8 cellular contexts compared by ENCODE assay signal in genomic region chr4:175891863-175892262, GRCh38.
DNase-seq lines count a peak whose midpoint lies in the region; ATAC-seq, FAIRE-seq and TF ChIP-seq lines count a peak whose summit lies in the region.
"Had no signal": no experiment of that assay in that cellular context is flagged by ENCODE, and none has a peak within 500 bp of the region (broad histone marks: within the 10 kb centered on the region; RNA-seq: fewer than 3 reads in every experiment).

No MANE protein-coding gene starts in this region.

- no peaks in the 10 kb centered on the region for H3K36me3 Mint-ChIP-seq in nephron (ENCODE audit: low read depth)

- no peak overlapping the region for H3K4me2 ChIP-seq in GM12878 (ENCODE audit: control insufficient read depth, insufficient read depth)

- H3K9me3 ChIP-seq in GM12878 (replicated peaks; ENCODE audit: control insufficient read depth, insufficient read depth, low read length): no peaks in the 10 kb centered on the region
- H3K9me3 ChIP-seq: lower lobe of right lung had no signal

- H3K27ac Mint-ChIP-seq in nephron: no peak overlapping the region

- TF ChIP-seq CTCF in GM13977 (IDR thresholded peaks at IDR 0.05; ENCODE audit: extremely low read depth, insufficient read depth, missing control alignments) (peak; percentile 60), GM12878 (IDR thresholded peaks at IDR 0.05 in 2 of 3, conservative IDR thresholded peaks at IDR 0.05 in 1 of 3; ENCODE audit: control insufficient read depth in 2 of 3, extremely low read depth in 1 of 3, insufficient read depth in 1 of 3, low read depth in 3 of 3, low read length in 3 of 3) (peak in 2 of 3 experiments; percentile 24 to 51; a peak in 3 of 6 replicates), nephron (IDR thresholded peaks at IDR 0.05; ENCODE audit: unreplicated experiment in 3 of 3) (peak; percentile 42 to 51 (median 45))

- H3K27ac ChIP-seq in GM12878 (ENCODE audit: control insufficient read depth, insufficient read depth): no peak overlapping the region
- H3K27ac ChIP-seq: lower lobe of right lung had no signal

- DNase-seq in GM13977 (ENCODE audit: low spot score) (peak; percentile 18), Kasumi-1 (lab: John Stamatoyannopoulos, UW) (peak; percentile 57 to 67), GM12878 (ENCODE audit: low read depth, low spot score) (no peak)
- DNase-seq: lower lobe of right lung had no signal

- H3K36me3 ChIP-seq in GM12878 (ENCODE audit: control insufficient read depth in 2 of 2, insufficient read depth in 2 of 2, low read length in 1 of 2): no peaks in the 10 kb centered on the region
- H3K36me3 ChIP-seq: lower lobe of right lung had no signal

- RAD21 ChIA-PET in GM12878 (lab: Charles Lee; ENCODE audit: unreplicated experiment): interaction anchor here (1.2 kb wide), 1 partner anchor 331 kb away, joined by 5 read pairs; no protein-coding TSS in a partner anchor

- peak; percentile 65 for ATAC-seq in GM12878
- no peak for ATAC-seq in GM21381 (IDR thresholded peaks at IDR 0.05; ENCODE audit: unreplicated experiment)
- ATAC-seq in GM18502 (IDR thresholded peaks at IDR 0.05; ENCODE audit: poor library complexity, unreplicated experiment): no peak
- ATAC-seq in HG02852 (IDR thresholded peaks at IDR 0.05; ENCODE audit: unreplicated experiment): no peak

- H3K9me3 Mint-ChIP-seq in nephron: no peaks in the 10 kb centered on the region

- TF ChIP-seq RAD21 in GM12878 (IDR thresholded peaks at IDR 0.05; ENCODE audit: insufficient read depth, low read depth, low read length): peak; percentile 61

- H4K20me1 ChIP-seq in GM12878 (ENCODE audit: control insufficient read depth, insufficient read depth): no peaks in the 10 kb centered on the region

- intact Hi-C loops in GM12878 (cut with micrococcal nuclease; ENCODE audit: unreplicated experiment): loop anchor here (1.0 kb wide), 1 partner anchor 332 kb away; no protein-coding TSS in a partner anchor

- CTCF ChIA-PET in GM12878 (lab: Yijun Ruan, JAX): interaction anchor here (0.6 to 1.6 kb wide), 5 partner anchors 9 to 331 kb away, joined by 3 to 4 read pairs (median 3); no protein-coding TSS in a partner anchor

- BruUV-seq in GM12878 (replicated peaks; lab: Mats Ljungman, UMichigan): no TSS peak

- no peak for TF ChIP-seq EP300 in GM12878 (IDR thresholded peaks at IDR 0.05; ENCODE audit: borderline replicate concordance in 1 of 2, control insufficient read depth in 1 of 2, low read depth in 2 of 2, low read length in 2 of 2)

- in situ Hi-C loops in GM13977 (cut with MboI; ENCODE audit: low pct_unique_long_range_greater_than_20kb, low sequenced_read_pairs, unreplicated experiment): loop anchor here (25.0 kb wide), 1 partner anchor 330 kb away; no protein-coding TSS in a partner anchor
- in situ Hi-C loops in GM12878 (cut with MboI): loop anchor here (25.0 kb wide), 1 partner anchor 330 kb away; no protein-coding TSS in a partner anchor

- SMC1A ChIA-PET in GM12878 (lab: Charles Lee; ENCODE audit: uncharacterized antibody, unreplicated experiment): interaction anchor here (0.7 to 1.7 kb wide), 3 partner anchors 16 to 333 kb away, joined by 3 to 10 read pairs (median 4); no protein-coding TSS in a partner anchor

- H3K27me3 Mint-ChIP-seq in nephron (ENCODE audit: low read depth): no peaks in the 10 kb centered on the region

- H3K79me2 ChIP-seq in GM12878 (ENCODE audit: control insufficient read depth, insufficient read depth, low read length): no peaks in the 10 kb centered on the region

- WGBS in GM12878 (ENCODE audit: insufficient coverage, insufficient replicate concordance, low lambda C conversion rate, missing lambda C conversion rate): 2% methylated on average over 2 of the region's 2 CpGs

- no peak overlapping the region for H3K9ac ChIP-seq in GM12878 (ENCODE audit: control insufficient read depth, insufficient read depth, low read length)

- no peak overlapping the region for H2AFZ ChIP-seq in GM12878 (ENCODE audit: control insufficient read depth, low read depth, low read length)

- H3K4me1 ChIP-seq in GM12878 (ENCODE audit: control insufficient read depth, insufficient read depth, low read length): no peaks in the 10 kb centered on the region
- H3K4me1 ChIP-seq: lower lobe of right lung had no signal

- H3K27me3 ChIP-seq in GM12878 (replicated peaks in 1 of 2; ENCODE audit: control insufficient read depth in 2 of 2, insufficient read depth in 2 of 2, low read length in 1 of 2): no peaks in the 10 kb centered on the region

- H3K4me3 ChIP-seq in GM12878: no peak overlapping the region
- H3K4me3 ChIP-seq: lower lobe of right lung had no signal

- POLR2A ChIA-PET in GM12878 (lab: Charles Lee): no interaction called here

- no peak overlapping the region for H3K4me3 Mint-ChIP-seq in nephron

- peak; percentile 54 for FAIRE-seq in GM12878 (lab: Jason Lieb, UNC)

- TF ChIP-seq POLR2A in GM12878 (IDR thresholded peaks at IDR 0.05; ENCODE audit: low read depth, low read length): no peak

- H3K4me1 Mint-ChIP-seq in nephron: no peaks in the 10 kb centered on the region

TF ChIP-seq in GM12878, 131 proteins besides CTCF, POLR2A, EP300 and RAD21:
- TF ChIP-seq, protein P1, sequence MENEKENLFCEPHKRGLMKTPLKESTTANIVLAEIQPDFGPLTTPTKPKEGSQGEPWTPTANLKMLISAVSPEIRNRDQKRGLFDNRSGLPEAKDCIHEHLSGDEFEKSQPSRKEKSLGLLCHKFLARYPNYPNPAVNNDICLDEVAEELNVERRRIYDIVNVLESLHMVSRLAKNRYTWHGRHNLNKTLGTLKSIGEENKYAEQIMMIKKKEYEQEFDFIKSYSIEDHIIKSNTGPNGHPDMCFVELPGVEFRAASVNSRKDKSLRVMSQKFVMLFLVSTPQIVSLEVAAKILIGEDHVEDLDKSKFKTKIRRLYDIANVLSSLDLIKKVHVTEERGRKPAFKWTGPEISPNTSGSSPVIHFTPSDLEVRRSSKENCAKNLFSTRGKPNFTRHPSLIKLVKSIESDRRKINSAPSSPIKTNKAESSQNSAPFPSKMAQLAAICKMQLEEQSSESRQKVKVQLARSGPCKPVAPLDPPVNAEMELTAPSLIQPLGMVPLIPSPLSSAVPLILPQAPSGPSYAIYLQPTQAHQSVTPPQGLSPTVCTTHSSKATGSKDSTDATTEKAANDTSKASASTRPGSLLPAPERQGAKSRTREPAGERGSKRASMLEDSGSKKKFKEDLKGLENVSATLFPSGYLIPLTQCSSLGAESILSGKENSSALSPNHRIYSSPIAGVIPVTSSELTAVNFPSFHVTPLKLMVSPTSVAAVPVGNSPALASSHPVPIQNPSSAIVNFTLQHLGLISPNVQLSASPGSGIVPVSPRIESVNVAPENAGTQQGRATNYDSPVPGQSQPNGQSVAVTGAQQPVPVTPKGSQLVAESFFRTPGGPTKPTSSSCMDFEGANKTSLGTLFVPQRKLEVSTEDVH (IDR thresholded peaks at IDR 0.05; ENCODE audit: low read depth, partially characterized antibody): no peak
- peak; percentile 46; the same call in 1 of the 2 replicates for TF ChIP-seq SMC3 (IDR thresholded peaks at IDR 0.05; ENCODE audit: borderline replicate concordance, low read length)
TF ChIP-seq in GM12878: peak in this region for 1.
